16 cellular contexts compared by ENCODE assay signal in genomic region chr1:32746130-32746529, GRCh38. TPM values are rescaled to one million over a fixed set of nuclear protein-coding genes. Genes with fewer than 3 reads are reported as not detected.
DNase-seq lines count a peak whose midpoint lies in the region; ATAC-seq, FAIRE-seq and TF ChIP-seq lines count a peak whose summit lies in the region.
"Had no signal": no experiment of that assay in that cellular context is flagged by ENCODE, and none has a peak within 500 bp of the region (broad histone marks: within the 10 kb centered on the region; RNA-seq: fewer than 3 reads in every experiment).

No MANE protein-coding gene starts in this region.

- POLR2A ChIA-PET in MCF 10A (lab: Yijun Ruan, JAX) (interaction anchor here (0.8 to 1.0 kb wide), 2 partner anchors 21 to 34 kb away, joined by 5 to 7 read pairs; no protein-coding TSS in a partner anchor), RWPE1 (lab: Yijun Ruan, JAX; ENCODE audit: low non-redundant PET) (interaction anchor here (0.6 to 0.8 kb wide), 2 partner anchors 9 to 15 kb away, joined by 4 to 5 read pairs; no protein-coding TSS in a partner anchor)

- no peak overlapping the region for H3K4me3 Mint-ChIP-seq in MCF 10A (ENCODE audit: unreplicated experiment)
- H3K4me3 Mint-ChIP-seq in mesothelial cell of epicardium, result no peak overlapping the region
- H3K4me3 Mint-ChIP-seq: CD4-positive, alpha-beta T cell; HFFc6 had no signal

- no peaks in the 10 kb centered on the region for H3K9me3 Mint-ChIP-seq in MCF 10A (ENCODE audit: unreplicated experiment)
- H3K9me3 Mint-ChIP-seq in mesothelial cell of epicardium, result no peaks in the 10 kb centered on the region
- H3K9me3 Mint-ChIP-seq in activated naive CD4-positive, alpha-beta T cell treated with anti-CD3 and anti-CD28 coated beads, Interleukin-2, amount 50 U/mL, for 72 hours, result no peaks in the 10 kb centered on the region
- H3K9me3 Mint-ChIP-seq: CD4-positive, alpha-beta T cell; HFFc6 had no signal

- no peaks in the 10 kb centered on the region for H3K36me3 ChIP-seq in breast epithelium

- H3K27me3 ChIP-seq in breast epithelium, result no peaks in the 10 kb centered on the region

- H3K27me3 Mint-ChIP-seq in MCF 10A (ENCODE audit: insufficient read depth, unreplicated experiment), result no peaks in the 10 kb centered on the region
- H3K27me3 Mint-ChIP-seq in mesothelial cell of epicardium (ENCODE audit: low read depth), result no peaks in the 10 kb centered on the region

- CTCF ChIA-PET in MCF 10A (lab: Yijun Ruan, JAX), result interaction anchor here (1.4 to 2.1 kb wide), 2 partner anchors 34 kb away, joined by 4 to 11 read pairs; no protein-coding TSS in a partner anchor
- CTCF ChIA-PET in RWPE1 (lab: Yijun Ruan, JAX), result interaction anchor here (1.0 kb wide), 1 partner anchor 34 kb away, joined by 3 read pairs; no protein-coding TSS in a partner anchor

- no peak for TF ChIP-seq POLR2A in breast epithelium (IDR thresholded peaks at IDR 0.05)
- TF ChIP-seq POLR2A in GM12892 (IDR thresholded peaks at IDR 0.05; ENCODE audit: low read depth, low read length), result no peak

- H3K27ac ChIP-seq in breast epithelium (peak overlapping the region; percentile 41 to 46), RWPE1 (peak overlapping the region; percentile 25)

- no peak for FAIRE-seq in GM12892 (lab: Jason Lieb, UNC)
- FAIRE-seq: H1 had no signal

- no TSS peak for BruUV-seq in MCF 10A (replicated peaks; lab: Mats Ljungman, UMichigan)

- peaks cover 29% of the 10 kb centered on the region for H3K4me1 Mint-ChIP-seq in MCF 10A (ENCODE audit: insufficient read depth, unreplicated experiment)
- H3K4me1 Mint-ChIP-seq in mesothelial cell of epicardium, result peaks cover 25% of the 10 kb centered on the region

- peaks cover 4 to 7% of the 10 kb centered on the region in 2 donors for H3K4me1 ChIP-seq in breast epithelium

- no peak for TF ChIP-seq CTCF in breast epithelium (IDR thresholded peaks at IDR 0.05)
- no peak for TF ChIP-seq CTCF in MCF 10A (IDR thresholded peaks at IDR 0.05; ENCODE audit: unreplicated experiment)
- TF ChIP-seq CTCF in RWPE1 (conservative IDR thresholded peaks at IDR 0.05; ENCODE audit: low read depth), result no peak
- no peak for TF ChIP-seq CTCF in mesothelial cell of epicardium (IDR thresholded peaks at IDR 0.05; ENCODE audit: unreplicated experiment)

- H3K4me3 ChIP-seq in breast epithelium, result no peak overlapping the region

- H3K27ac Mint-ChIP-seq in MCF 10A (ENCODE audit: low read depth, unreplicated experiment) (no peak overlapping the region), mesothelial cell of epicardium (peak overlapping the region; percentile 28)
- peak overlapping the region in 1 of 2 donors; percentile 16 for H3K27ac Mint-ChIP-seq in activated naive CD4-positive, alpha-beta T cell treated with anti-CD3 and anti-CD28 coated beads, Interleukin-2, amount 50 U/mL, for 72 hours
- H3K27ac Mint-ChIP-seq: CD4-positive, alpha-beta T cell; HFFc6 had no signal

- DNase-seq in breast epithelium (ENCODE audit: low spot score in 2 of 2) (no peak), MCF 10A (ENCODE audit: unreplicated experiment) (no peak), RWPE1 (ENCODE audit: low spot score) (no peak), mesothelial cell of epicardium (ENCODE audit: low spot score in 2 of 2, unreplicated experiment in 2 of 2) (no peak), GM12892 (ENCODE audit: insufficient read length) (no peak)
- no peak for DNase-seq in activated naive CD4-positive, alpha-beta T cell treated with anti-CD3 and anti-CD28 coated beads, Interleukin-2, amount 50 U/mL, for 72 hours (ENCODE audit: low spot score in 2 of 2)
- DNase-seq: CD4-positive, alpha-beta T cell; HFFc6; KG1; NCI-H1048; NCI-H187; NCI-H510A treated with DMSO at 0.1 percent for 48 hours had no signal

- H3K36me3 Mint-ChIP-seq in MCF 10A (ENCODE audit: insufficient read depth, unreplicated experiment) (peaks cover 9% of the 10 kb centered on the region), mesothelial cell of epicardium (no peaks in the 10 kb centered on the region)
- no peaks in the 10 kb centered on the region for H3K36me3 Mint-ChIP-seq in activated naive CD4-positive, alpha-beta T cell treated with anti-CD3 and anti-CD28 coated beads, Interleukin-2, amount 50 U/mL, for 72 hours

- no peak for ATAC-seq in activated naive CD4-positive, alpha-beta T cell treated with anti-CD3 and anti-CD28 coated beads, Interleukin-2, amount 50 U/mL, for 72 hours
- no peak for ATAC-seq in GM21528 (IDR thresholded peaks at IDR 0.05; ENCODE audit: low FRiP score, unreplicated experiment)
- ATAC-seq: Panc1, Right ventricle myocardium inferior had no signal

- intact Hi-C loops in breast epithelium (cut with DNase I; ENCODE audit: low total_unique reads), result no loop called here
- intact Hi-C loops in MCF 10A (cut with micrococcal nuclease), result no loop called here

- no peaks in the 10 kb centered on the region for H3K9me3 ChIP-seq in breast epithelium

RNA-seq across cellular contexts. Expression of gene SYNC, which starts 43.6 kb away (rescaled TPM):
- total RNA-seq in breast epithelium, result 10 to 100 TPM in 2 of 3 donors, 1 to 10 TPM in 1; 9.8 to 24.2 (median 13.6) TPM
- total RNA-seq in MCF 10A (2022), result 1.1 and 1.9 TPM in 2 replicates
- 3.9 to 4.5 TPM (median 4.0 TPM) in 3 replicates for total RNA-seq in mesothelial cell of epicardium
- polyA plus RNA-seq in GM12892 (2012; ENCODE audit: missing spikeins), result not detected
- total RNA-seq in activated naive CD4-positive, alpha-beta T cell treated with anti-CD3 and anti-CD28 coated beads, Interleukin-2, amount 50 U/mL, for 72 hours, result not detected
- total RNA-seq: CD4-positive, alpha-beta T cell had no signal
